In the genomic region with DNA sequence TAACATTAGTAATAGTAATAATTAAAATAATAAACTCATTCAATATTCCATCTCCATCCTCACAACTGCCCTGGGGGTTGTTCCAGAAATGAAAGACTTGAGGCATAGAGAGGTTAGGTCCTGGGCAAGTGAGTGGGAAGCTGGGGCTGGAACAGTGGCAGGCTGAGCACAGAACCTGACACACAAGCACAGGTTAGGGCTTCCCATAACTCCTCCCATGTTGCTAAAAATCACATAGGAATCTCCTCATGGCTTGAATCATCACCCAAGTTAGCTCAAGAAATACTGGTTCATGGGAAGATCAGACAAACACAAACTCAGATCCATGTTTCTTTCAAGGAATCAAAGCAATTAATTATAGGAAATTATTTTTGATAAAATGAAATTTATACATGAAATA, we compare ENCODE assay signal across 11 cellular contexts.
"Had no signal": no experiment of that assay in that cellular context is flagged by ENCODE, and none has a peak within 500 bp of the region (broad histone marks: within the 10 kb centered on the region; RNA-seq: fewer than 3 reads in every experiment).

No MANE protein-coding gene starts in this region.

- H3K36me3 ChIP-seq: right lobe of liver had no signal

- H3K27ac ChIP-seq: psoas muscle, right lobe of liver had no signal

- H3K4me1 ChIP-seq: psoas muscle, right lobe of liver had no signal

- H3K9me3 ChIP-seq: psoas muscle, right lobe of liver had no signal

- ATAC-seq: activated CD8-positive, alpha-beta T cell treated with anti-CD3 and anti-CD28 coated beads, Interleukin-2, amount 10 ng/mL, durations not matched to agents 7 days and 5 days; activated naive CD4-positive, alpha-beta T cell treated with anti-CD3 and anti-CD28 coated beads, Interleukin-2, amount 50 U/mL, for 72 hours; activated T-cell treated with anti-CD3 and anti-CD28 coated beads, Interleukin-2, amount 50 U/mL, for 72 hours; effector memory CD8-positive, alpha-beta T cell; psoas muscle; right lobe of liver had no signal

- DNase-seq: activated CD4-positive, alpha-beta T cell treated with anti-CD3 and anti-CD28 coated beads, Interleukin-2, amount 10 ng/mL, durations not matched to agents 24 days and 14 days; activated CD4-positive, CD25-positive, alpha-beta regulatory T cell; activated CD8-positive, alpha-beta memory T cell treated with anti-CD3 and anti-CD28 coated beads, Interleukin-2, amount 50 U/mL, for 4 hours; activated CD8-positive, alpha-beta T cell treated with anti-CD3 and anti-CD28 coated beads, Interleukin-2, amount 10 ng/mL, durations not matched to agents 7 days and 5 days; activated gamma-delta T cell; activated T-cell treated with anti-CD3 and anti-CD28 coated beads, Interleukin-2, amount 50 U/mL, for 72 hours; effector memory CD8-positive, alpha-beta T cell; psoas muscle; right lobe of liver; stimulated activated CD4-positive, alpha-beta T cell treated with anti-CD3 and anti-CD28 coated beads, Interleukin-1b, Interleukin-23, amount 100 ng/mL, for 48 hours had no signal

- H3K4me3 ChIP-seq: psoas muscle, right lobe of liver had no signal

- H3K27me3 ChIP-seq: right lobe of liver had no signal
